7 cellular contexts compared by ENCODE assay signal in the genomic region with DNA sequence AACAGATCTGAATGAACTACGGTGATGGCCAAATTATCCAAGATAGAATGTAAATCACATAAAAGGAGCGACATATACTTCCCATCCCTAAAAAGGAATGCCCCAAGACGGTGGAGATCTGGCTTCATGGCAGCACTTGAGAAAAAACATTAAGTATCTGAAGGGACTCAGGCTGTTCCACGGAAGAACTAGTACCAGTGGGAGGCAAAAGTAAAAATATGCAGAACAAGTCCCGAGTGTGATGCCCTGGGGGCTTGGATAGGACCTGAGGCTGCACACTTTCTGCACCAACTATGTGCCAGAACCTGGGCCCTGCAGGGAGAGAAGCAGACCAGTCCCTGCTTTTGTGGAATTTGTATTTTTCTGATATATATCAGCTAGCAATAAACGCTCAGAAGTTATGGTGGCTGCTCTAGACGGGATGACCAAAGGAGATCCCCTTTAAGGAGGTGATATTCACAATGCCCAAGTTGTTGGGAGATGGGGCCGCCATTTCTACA. TPM values are rescaled to one million over a fixed set of nuclear protein-coding genes. Genes with fewer than 3 reads are reported as not detected.
DNase-seq lines count a peak whose midpoint lies in the region; ATAC-seq, FAIRE-seq and TF ChIP-seq lines count a peak whose summit lies in the region.

No MANE protein-coding gene starts in this region.

- no peaks in the 10 kb centered on the region for H3K9me3 ChIP-seq in endocrine pancreas (ENCODE audit: control insufficient read depth, low read length)
- no peaks in the 10 kb centered on the region for H3K9me3 ChIP-seq in pancreas

- ATAC-seq in GM19351 (IDR thresholded peaks at IDR 0.05; ENCODE audit: unreplicated experiment), result peak; percentile 0
- ATAC-seq in pancreas, result no peak
- ATAC-seq in HG03571 (IDR thresholded peaks at IDR 0.05; ENCODE audit: unreplicated experiment), result no peak
- ATAC-seq in GM21528 (IDR thresholded peaks at IDR 0.05; ENCODE audit: low FRiP score, unreplicated experiment), result no peak

- peak overlapping the region; percentile 78 for H3K9ac ChIP-seq in endocrine pancreas (ENCODE audit: control insufficient read depth, insufficient read depth, low read length)

- H3K36me3 ChIP-seq in endocrine pancreas (ENCODE audit: control insufficient read depth, insufficient read depth, low read length), result no peaks in the 10 kb centered on the region
- H3K36me3 ChIP-seq in pancreas, result no peaks in the 10 kb centered on the region

- peak overlapping the region; percentile 66 to 90 (median 80) for H3K27ac ChIP-seq in pancreas

- DNase-seq in NB4 (ENCODE audit: low read depth), result no peak
- no peak for DNase-seq in pancreas
- no peak for DNase-seq in NCI-H128 (lab: John Stamatoyannopoulos, UW; ENCODE audit: unreplicated experiment)

- no peak for TF ChIP-seq POLR2A in NB4 (IDR thresholded peaks at IDR 0.05; ENCODE audit: extremely low read depth, insufficient read length)

- intact Hi-C loops in pancreas (cut with DNase I), result no loop called here

- WGBS in pancreas, 2 donors, result 35 to 42% methylated on average over 8 of the region's 8 CpGs

- H3K4me3 ChIP-seq in NB4 (ENCODE audit: low read depth, low read length) (peak overlapping the region; percentile 83), endocrine pancreas (ENCODE audit: control insufficient read depth, insufficient read depth, low read length) (peak overlapping the region; percentile 48), pancreas (peak overlapping the region; percentile 27 to 70 (median 40))

- TF ChIP-seq CTCF in NB4 (IDR thresholded peaks at IDR 0.05; ENCODE audit: low read depth, low read length) (no peak), pancreas (IDR thresholded peaks at IDR 0.05) (no peak)

- H3K27me3 ChIP-seq in endocrine pancreas (ENCODE audit: control insufficient read depth, insufficient read depth, low read length) (no peaks in the 10 kb centered on the region), pancreas (no peaks in the 10 kb centered on the region)

- no peak for FAIRE-seq in pancreas (lab: Jason Lieb, UNC)

- H3K4me1 ChIP-seq in endocrine pancreas (ENCODE audit: control insufficient read depth, insufficient read depth, low read length) (peaks cover 8% of the 10 kb centered on the region), pancreas (peaks cover 0 to 23% (median 21%) of the 10 kb centered on the region in 3 donors)

RNA-seq across cellular contexts. Expression of gene CKLF, which starts 0.5 kb away (rescaled TPM):
- 10 to 100 TPM in 3 of 6 donors, 1 to 10 TPM in 3; 5.9 to 26.1 (median 8.3) TPM for total RNA-seq in pancreas
- 10 to 100 TPM; 11.9 to 24.9 TPM for polyA plus RNA-seq in pancreas

RNA-seq across cellular contexts. Expression of gene TK2, which starts 1.9 kb away (rescaled TPM):
- total RNA-seq in pancreas, result 10 to 100 TPM; 16.7 to 22.9 (median 21.6) TPM
- 10 to 100 TPM; 13.9 to 17.4 TPM for polyA plus RNA-seq in pancreas

RNA-seq across cellular contexts. Expression of gene CMTM1, which starts 14.4 kb away (rescaled TPM):
- total RNA-seq in pancreas, result 1 to 10 TPM in 3 of 6 donors, under 1 TPM in 3; 0.65 to 3.9 (median 1.5) TPM
- under 1 TPM; 0.28 to 0.46 TPM for polyA plus RNA-seq in pancreas

RNA-seq across cellular contexts. Expression of gene CMTM2, which starts 27.4 kb away (rescaled TPM):
- under 1 TPM in 1 of 6 donors, not detected in 5; 0.84 TPM for total RNA-seq in pancreas
- polyA plus RNA-seq in pancreas, result under 1 TPM; 0.21 to 0.65 TPM

RNA-seq across cellular contexts. Expression of gene CMTM3, which starts 52.7 kb away (rescaled TPM):
- total RNA-seq in pancreas, result 10 to 100 TPM in 1 of 6 donors, 1 to 10 TPM in 4, under 1 TPM in 1; 0.79 to 20.8 (median 2.6) TPM
- polyA plus RNA-seq in pancreas, result 1 to 10 TPM; 4.3 to 4.8 TPM
